In the genomic region with DNA sequence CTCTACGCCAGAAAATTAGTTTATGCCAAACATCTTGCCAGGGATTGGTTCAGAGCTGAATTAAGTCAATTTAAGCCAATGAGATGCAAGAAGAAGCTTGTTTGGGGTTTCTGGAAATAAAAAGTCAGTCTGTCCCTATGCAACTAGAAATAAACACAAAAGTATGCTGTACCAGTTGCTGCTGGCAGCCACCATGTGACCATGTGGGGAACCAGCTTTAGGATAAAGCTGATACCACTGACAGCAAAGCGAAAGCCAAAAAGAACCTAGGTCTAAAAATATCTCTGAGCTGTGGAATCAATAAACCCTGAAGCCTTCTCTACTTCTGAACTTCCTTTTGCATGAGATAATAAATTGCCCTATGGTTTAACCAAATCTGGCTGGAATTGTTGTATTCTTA, we compare ENCODE assay signal across 36 cellular contexts.
"Had no signal": no experiment of that assay in that cellular context is flagged by ENCODE, and none has a peak within 500 bp of the region (broad histone marks: within the 10 kb centered on the region; RNA-seq: fewer than 3 reads in every experiment).

No MANE protein-coding gene starts in this region.

- ATAC-seq: activated CD8-positive, alpha-beta T cell treated with anti-CD3 and anti-CD28 coated beads for 36 hours; activated naive CD4-positive, alpha-beta T cell treated with anti-CD3 and anti-CD28 coated beads, Interleukin-2, amount 50 U/mL, for 72 hours; activated T-cell treated with anti-CD3 and anti-CD28 coated beads, Interleukin-2, amount 50 U/mL, for 4 hours; activated T-cell treated with anti-CD3 and anti-CD28 coated beads, Interleukin-2, amount 50 U/mL, for 72 hours; activated T-helper 17 cell treated with anti-CD3 and anti-CD28 coated beads, Interleukin-2, amount 50 U/mL, for 72 hours; body of pancreas had no signal

- H3K27ac Mint-ChIP-seq: activated B cell treated with CpG ODN at 0.5 μM for 24 hours; activated CD4-positive, alpha-beta memory T cell treated with anti-CD3 and anti-CD28 coated beads for 36 hours; activated CD4-positive, alpha-beta T cell treated with anti-CD3 and anti-CD28 coated beads, Interleukin-2, amount 10 ng/mL, durations not matched to agents 24 days and 14 days; activated CD8-positive, alpha-beta T cell treated with anti-CD3 and anti-CD28 coated beads for 36 hours; activated naive CD4-positive, alpha-beta T cell treated with anti-CD3 and anti-CD28 coated beads for 36 hours; activated naive CD4-positive, alpha-beta T cell treated with anti-CD3 and anti-CD28 coated beads, Interleukin-2, amount 50 U/mL, for 72 hours; activated naive CD8-positive, alpha-beta T cell treated with anti-CD3 and anti-CD28 coated beads for 36 hours; activated T-cell treated with anti-CD3 and anti-CD28 coated beads, Interleukin-2, amount 50 U/mL, for 72 hours; activated T-helper 1 cell treated with anti-CD3 and anti-CD28 coated beads, Interleukin-12 subunit alpha, Interleukin-12 subunit beta, Interleukin-2, Interleukin-4 antibody, amounts not matched to agents 30 ng/mL and 10 ng/mL and 1 ng/mL, durations not matched to agents 14 hours and 24 hours and 36 hours; activated T-helper 17 cell treated with anti-CD3 and anti-CD28 coated beads, Interleukin-2, amount 50 U/mL, for 72 hours; T-helper 1 cell treated with Interleukin-12 subunit alpha and Interleukin-12 subunit beta and Interleukin-4 antibody, amounts not matched to agents 30 μg/mL and 1 μg/mL, for 36 hours; T-helper 2 cell treated with Interferon-gamma antibody and Interleukin-4, amounts not matched to agents 5 μg/mL and 100 μg/mL, for 36 hours had no signal

- H3K27me3 ChIP-seq: body of pancreas, cardiac muscle cell had no signal

- H3K27ac ChIP-seq: adrenal gland, body of pancreas, cardiac muscle cell, VCaP had no signal

- H3K9me3 ChIP-seq: adrenal gland, body of pancreas had no signal

- H3K36me3 ChIP-seq: adrenal gland, cardiac muscle cell had no signal

- H3K4me1 ChIP-seq: adrenal gland, body of pancreas had no signal

- H3K4me3 Mint-ChIP-seq: activated B cell treated with CpG ODN at 0.5 μM for 24 hours; activated CD4-positive, alpha-beta memory T cell treated with anti-CD3 and anti-CD28 coated beads for 36 hours; activated CD4-positive, alpha-beta T cell treated with anti-CD3 and anti-CD28 coated beads, Interleukin-2, amount 10 ng/mL, durations not matched to agents 24 days and 14 days; activated CD8-positive, alpha-beta T cell treated with anti-CD3 and anti-CD28 coated beads for 36 hours; activated naive CD4-positive, alpha-beta T cell treated with anti-CD3 and anti-CD28 coated beads for 36 hours; activated naive CD8-positive, alpha-beta T cell treated with anti-CD3 and anti-CD28 coated beads for 36 hours; activated T-cell treated with anti-CD3 and anti-CD28 coated beads, Interleukin-2, amount 50 U/mL, for 4 hours; activated T-cell treated with anti-CD3 and anti-CD28 coated beads, Interleukin-2, amount 50 U/mL, for 72 hours; activated T-helper 1 cell treated with anti-CD3 and anti-CD28 coated beads, Interleukin-12 subunit alpha, Interleukin-12 subunit beta, Interleukin-2, Interleukin-4 antibody, amounts not matched to agents 30 ng/mL and 10 ng/mL and 1 ng/mL, durations not matched to agents 14 hours and 24 hours and 36 hours; activated T-helper 17 cell treated with anti-CD3 and anti-CD28 coated beads, Interleukin-2, amount 50 U/mL, for 72 hours; central memory CD8-positive, alpha-beta T cell; T-helper 1 cell treated with Interleukin-12 subunit alpha and Interleukin-12 subunit beta and Interleukin-4 antibody, amounts not matched to agents 30 μg/mL and 1 μg/mL, for 36 hours; T-helper 2 cell treated with Interferon-gamma antibody and Interleukin-4, amounts not matched to agents 5 μg/mL and 100 μg/mL, for 36 hours had no signal

- H3K9me3 Mint-ChIP-seq: activated B cell treated with CpG ODN at 0.5 μM for 24 hours; activated CD4-positive, alpha-beta memory T cell treated with anti-CD3 and anti-CD28 coated beads for 36 hours; activated CD4-positive, alpha-beta T cell treated with anti-CD3 and anti-CD28 coated beads, Interleukin-2, amount 10 ng/mL, durations not matched to agents 24 days and 14 days; activated CD8-positive, alpha-beta T cell treated with anti-CD3 and anti-CD28 coated beads for 36 hours; activated naive CD4-positive, alpha-beta T cell treated with anti-CD3 and anti-CD28 coated beads for 36 hours; activated naive CD4-positive, alpha-beta T cell treated with anti-CD3 and anti-CD28 coated beads, Interleukin-2, amount 50 U/mL, for 72 hours; activated naive CD8-positive, alpha-beta T cell treated with anti-CD3 and anti-CD28 coated beads for 36 hours; activated T-cell treated with anti-CD3 and anti-CD28 coated beads, Interleukin-2, amount 50 U/mL, for 4 hours; activated T-cell treated with anti-CD3 and anti-CD28 coated beads, Interleukin-2, amount 50 U/mL, for 72 hours; activated T-helper 1 cell treated with anti-CD3 and anti-CD28 coated beads, Interleukin-12 subunit alpha, Interleukin-12 subunit beta, Interleukin-2, Interleukin-4 antibody, amounts not matched to agents 30 ng/mL and 10 ng/mL and 1 ng/mL, durations not matched to agents 14 hours and 24 hours and 36 hours; activated T-helper 17 cell treated with anti-CD3 and anti-CD28 coated beads, Interleukin-2, amount 50 U/mL, for 72 hours; central memory CD8-positive, alpha-beta T cell; T-helper 1 cell treated with Interleukin-12 subunit alpha and Interleukin-12 subunit beta and Interleukin-4 antibody, amounts not matched to agents 30 μg/mL and 1 μg/mL, for 36 hours; T-helper 2 cell treated with Interferon-gamma antibody and Interleukin-4, amounts not matched to agents 5 μg/mL and 100 μg/mL, for 36 hours had no signal

- H3K4me1 Mint-ChIP-seq: activated B cell treated with CpG ODN at 0.5 μM for 24 hours; activated CD4-positive, alpha-beta T cell treated with anti-CD3 and anti-CD28 coated beads, Interleukin-2, amount 10 ng/mL, durations not matched to agents 24 days and 14 days; activated naive CD8-positive, alpha-beta T cell treated with anti-CD3 and anti-CD28 coated beads for 36 hours; activated T-helper 17 cell treated with anti-CD3 and anti-CD28 coated beads, Interleukin-2, amount 50 U/mL, for 72 hours; central memory CD8-positive, alpha-beta T cell had no signal

- H3K27me3 Mint-ChIP-seq: activated B cell treated with CpG ODN at 0.5 μM for 24 hours; activated CD4-positive, alpha-beta memory T cell treated with anti-CD3 and anti-CD28 coated beads for 36 hours; activated CD8-positive, alpha-beta T cell treated with anti-CD3 and anti-CD28 coated beads for 36 hours had no signal

- H3K36me3 Mint-ChIP-seq: activated CD4-positive, alpha-beta memory T cell treated with anti-CD3 and anti-CD28 coated beads for 36 hours; activated naive CD4-positive, alpha-beta T cell treated with anti-CD3 and anti-CD28 coated beads, Interleukin-2, amount 50 U/mL, for 72 hours; activated naive CD8-positive, alpha-beta T cell treated with anti-CD3 and anti-CD28 coated beads for 36 hours had no signal

- DNase-seq: activated B cell treated with CpG ODN at 0.5 μM for 24 hours; activated CD4-positive, alpha-beta memory T cell treated with anti-CD3 and anti-CD28 coated beads for 36 hours; activated CD4-positive, alpha-beta T cell treated with anti-CD3 and anti-CD28 coated beads for 4 hours; activated CD4-positive, alpha-beta T cell treated with anti-CD3 and anti-CD28 coated beads, Interleukin-2, amount 10 ng/mL, durations not matched to agents 24 days and 14 days; activated CD4-positive, alpha-beta T cell treated with anti-CD3 and anti-CD28 coated beads, Interleukin-2, amount 50 U/mL, for 1 hour; activated CD4-positive, alpha-beta T cell treated with anti-CD3 and anti-CD28 coated beads, Interleukin-2, amount 50 U/mL, for 4 hours; activated CD4-positive, CD25-positive, alpha-beta regulatory T cell treated with anti-CD3 and anti-CD28 coated beads, Interleukin-2, amount 50 U/mL, for 72 hours; activated CD8-positive, alpha-beta memory T cell treated with anti-CD3 and anti-CD28 coated beads, Interleukin-2, amount 50 U/mL, for 4 hours; activated CD8-positive, alpha-beta T cell treated with anti-CD3 and anti-CD28 coated beads for 36 hours; activated effector memory CD4-positive, alpha-beta T cell treated with anti-CD3 and anti-CD28 coated beads, Interleukin-2, amount 50 U/mL, for 16 hours; activated gamma-delta T cell treated with Interleukin-2 at 50 U/mL for 16 hours; activated naive CD4-positive, alpha-beta T cell; activated naive CD4-positive, alpha-beta T cell treated with anti-CD3 and anti-CD28 coated beads for 36 hours; activated naive CD4-positive, alpha-beta T cell treated with anti-CD3 and anti-CD28 coated beads, Interleukin-2, amount 50 U/mL, for 16 hours; activated naive CD8-positive, alpha-beta T cell treated with anti-CD3 and anti-CD28 coated beads for 36 hours; activated T-cell treated with anti-CD3 and anti-CD28 coated beads for 4 hours; activated T-cell treated with anti-CD3 and anti-CD28 coated beads, Interleukin-2, amount 50 U/mL, for 1 hour; activated T-cell treated with anti-CD3 and anti-CD28 coated beads, Interleukin-2, amount 50 U/mL, for 4 hours; activated T-cell treated with anti-CD3 and anti-CD28 coated beads, Interleukin-2, amount 50 U/mL, for 72 hours; adrenal gland; amniotic stem cell; aorta; body of pancreas; caudate nucleus; cerebellar nuclear complex; T-helper 1 cell; T-helper 2 cell; T-helper 9 cell had no signal

- H3K4me3 ChIP-seq: adrenal gland, body of pancreas, cardiac muscle cell had no signal
